ENCODE assay signal across 1 cellular context in the genomic region with DNA sequence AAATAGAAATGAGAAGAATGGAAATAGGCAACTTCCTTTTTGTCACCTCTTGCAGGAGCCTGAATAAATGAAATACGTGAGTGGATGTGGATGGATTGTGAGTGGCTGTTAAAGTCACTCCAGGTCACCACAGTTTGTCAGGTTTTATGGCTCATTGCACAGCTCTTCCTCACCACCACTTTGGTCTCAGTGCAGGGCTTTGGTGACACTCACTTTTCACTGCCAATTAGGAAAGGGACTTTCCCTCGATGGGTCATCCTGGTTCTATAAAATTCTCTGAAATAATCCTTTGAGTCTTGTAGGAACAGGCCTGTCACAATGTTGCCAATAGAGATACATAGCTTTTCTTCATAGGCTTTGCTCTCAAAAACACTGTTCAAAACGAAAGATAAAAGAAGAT.
TF ChIP-seq lines count a peak whose summit lies in the region.

No MANE protein-coding gene starts in this region.

TF ChIP-seq in H1, 55 proteins besides CTCF, POLR2A, EP300 and RAD21 (continued from another document):
- TF ChIP-seq, protein P1, sequence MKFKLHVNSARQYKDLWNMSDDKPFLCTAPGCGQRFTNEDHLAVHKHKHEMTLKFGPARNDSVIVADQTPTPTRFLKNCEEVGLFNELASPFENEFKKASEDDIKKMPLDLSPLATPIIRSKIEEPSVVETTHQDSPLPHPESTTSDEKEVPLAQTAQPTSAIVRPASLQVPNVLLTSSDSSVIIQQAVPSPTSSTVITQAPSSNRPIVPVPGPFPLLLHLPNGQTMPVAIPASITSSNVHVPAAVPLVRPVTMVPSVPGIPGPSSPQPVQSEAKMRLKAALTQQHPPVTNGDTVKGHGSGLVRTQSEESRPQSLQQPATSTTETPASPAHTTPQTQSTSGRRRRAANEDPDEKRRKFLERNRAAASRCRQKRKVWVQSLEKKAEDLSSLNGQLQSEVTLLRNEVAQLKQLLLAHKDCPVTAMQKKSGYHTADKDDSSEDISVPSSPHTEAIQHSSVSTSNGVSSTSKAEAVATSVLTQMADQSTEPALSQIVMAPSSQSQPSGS (IDR thresholded peaks at IDR 0.05; ENCODE audit: low read length): no peak
- TF ChIP-seq TAF1 (IDR thresholded peaks at IDR 0.05; ENCODE audit: low read depth, low read length) (no peak), CBX8 (IDR thresholded peaks at IDR 0.05; ENCODE audit: borderline replicate concordance, low read depth, low read length) (no peak), GABPA (IDR thresholded peaks at IDR 0.05; ENCODE audit: borderline replicate concordance, insufficient read depth, low read length) (no peak), YY1 (IDR thresholded peaks at IDR 0.05; ENCODE audit: low read depth, low read length) (no peak), SIX5 (IDR thresholded peaks at IDR 0.05; ENCODE audit: low read depth, low read length) (no peak), POU5F1 (IDR thresholded peaks at IDR 0.05; ENCODE audit: low read depth, low read length) (no peak)
TF ChIP-seq in H1: peak in this region for 0.
